ENCODE assay signal across 22 cellular contexts in genomic region chr10:22456486-22456885, GRCh38.
"Had no signal": no experiment of that assay in that cellular context is flagged by ENCODE, and none has a peak within 500 bp of the region (broad histone marks: within the 10 kb centered on the region; RNA-seq: fewer than 3 reads in every experiment).

No MANE protein-coding gene starts in this region.

- H3K9me3 Mint-ChIP-seq: natural killer cell treated with Interleukin-12 subunit alpha and Interleukin-12 subunit beta and Interleukin-15 and Interleukin-18, amount 100 ng/mL, for 72 hours; stimulated activated naive B cell treated with anti-CD40 and anti-IgM and Interleukin-4, amounts not matched to agents 10 μg/mL and 1 μg/mL and 100 μg/mL, for 72 hours had no signal

- H3K9me3 ChIP-seq: left ventricle myocardium inferior, mucosa of descending colon, ovary, right atrium auricular region, right lobe of liver, stomach, testis, thyroid gland, transverse colon, upper lobe of right lung had no signal

- H3K27me3 ChIP-seq: hepatocyte, ovary, right atrium auricular region, right lobe of liver, stomach, testis, thyroid gland, transverse colon, upper lobe of right lung had no signal

- ATAC-seq: mucosa of descending colon; naive thymus-derived CD4-positive, alpha-beta T cell; natural killer cell treated with Interleukin-12 subunit alpha and Interleukin-12 subunit beta and Interleukin-15 and Interleukin-18, amount 100 ng/mL, for 72 hours; right lobe of liver; stimulated activated naive B cell treated with anti-CD40 and anti-IgM and Interleukin-4, amounts not matched to agents 10 μg/mL and 1 μg/mL and 100 μg/mL, for 72 hours; stimulated activated naive CD8-positive, alpha-beta T cell treated with anti-CD3 and anti-CD28 coated beads, Interleukin-15, Interleukin-2, amounts not matched to agents 100 U/mL and 50 U/mL, for 24 hours; upper lobe of right lung had no signal

- H3K36me3 ChIP-seq: left ventricle myocardium inferior, ovary, right atrium auricular region, right lobe of liver, stomach, thyroid gland, transverse colon, upper lobe of right lung had no signal

- H3K27ac Mint-ChIP-seq: naive thymus-derived CD4-positive, alpha-beta T cell; natural killer cell treated with Interleukin-12 subunit alpha and Interleukin-12 subunit beta and Interleukin-15 and Interleukin-18, amount 100 ng/mL, for 72 hours; progenitor cell of endocrine pancreas; stimulated activated naive B cell treated with anti-CD40 and anti-IgM and Interleukin-4, amounts not matched to agents 10 μg/mL and 1 μg/mL and 100 μg/mL, for 72 hours had no signal

- H3K36me3 Mint-ChIP-seq: natural killer cell treated with Interleukin-12 subunit alpha and Interleukin-12 subunit beta and Interleukin-15 and Interleukin-18, amount 100 ng/mL, for 72 hours; stimulated activated naive B cell treated with anti-CD40 and anti-IgM and Interleukin-4, amounts not matched to agents 10 μg/mL and 1 μg/mL and 100 μg/mL, for 72 hours had no signal

- H3K27me3 Mint-ChIP-seq: progenitor cell of endocrine pancreas; stimulated activated naive B cell treated with anti-CD40 and anti-IgM and Interleukin-4, amounts not matched to agents 10 μg/mL and 1 μg/mL and 100 μg/mL, for 72 hours had no signal

- H2AFZ ChIP-seq: hepatocyte had no signal

- DNase-seq: islet precursor cell; left ventricle myocardium inferior; midbrain; mucosa of descending colon; naive thymus-derived CD4-positive, alpha-beta T cell; ovary; right lobe of liver; stimulated activated CD4-positive, alpha-beta T cell treated with anti-CD3 and anti-CD28 coated beads, Interleukin-2, amount 100 ng/mL, for 24 hours; stimulated activated CD4-positive, alpha-beta T cell treated with anti-CD3 and anti-CD28 coated beads, Interleukin-4, amount 100 ng/mL, for 1 hour; stimulated activated naive B cell treated with anti-CD40 and anti-IgM and Interleukin-4, amounts not matched to agents 10 μg/mL and 1 μg/mL and 100 μg/mL, for 72 hours; stimulated activated naive CD8-positive, alpha-beta T cell treated with anti-CD3 and anti-CD28 coated beads, Interleukin-15, Interleukin-2, amounts not matched to agents 100 U/mL and 50 U/mL, for 24 hours; stomach; testis; thyroid gland; transverse colon; upper lobe of right lung had no signal

- H3K4me2 ChIP-seq: hepatocyte, smooth muscle cell had no signal

- H3K4me3 ChIP-seq: hepatocyte, left ventricle myocardium inferior, lung, mucosa of descending colon, ovary, right atrium auricular region, right lobe of liver, smooth muscle cell, stomach, testis, thyroid gland, transverse colon, upper lobe of right lung had no signal

- H3K27ac ChIP-seq: hepatocyte, left ventricle myocardium inferior, ovary, right atrium auricular region, right lobe of liver, stomach, testis, thyroid gland, transverse colon, upper lobe of right lung had no signal

- H3K4me1 ChIP-seq: left ventricle myocardium inferior, right atrium auricular region, right lobe of liver, stomach, testis, thyroid gland, transverse colon, upper lobe of right lung had no signal

- H3K4me3 Mint-ChIP-seq: naive thymus-derived CD4-positive, alpha-beta T cell; natural killer cell treated with Interleukin-12 subunit alpha and Interleukin-12 subunit beta and Interleukin-15 and Interleukin-18, amount 100 ng/mL, for 72 hours; stimulated activated naive B cell treated with anti-CD40 and anti-IgM and Interleukin-4, amounts not matched to agents 10 μg/mL and 1 μg/mL and 100 μg/mL, for 72 hours had no signal

- H3K79me2 ChIP-seq: hepatocyte had no signal
